In the genomic region with DNA sequence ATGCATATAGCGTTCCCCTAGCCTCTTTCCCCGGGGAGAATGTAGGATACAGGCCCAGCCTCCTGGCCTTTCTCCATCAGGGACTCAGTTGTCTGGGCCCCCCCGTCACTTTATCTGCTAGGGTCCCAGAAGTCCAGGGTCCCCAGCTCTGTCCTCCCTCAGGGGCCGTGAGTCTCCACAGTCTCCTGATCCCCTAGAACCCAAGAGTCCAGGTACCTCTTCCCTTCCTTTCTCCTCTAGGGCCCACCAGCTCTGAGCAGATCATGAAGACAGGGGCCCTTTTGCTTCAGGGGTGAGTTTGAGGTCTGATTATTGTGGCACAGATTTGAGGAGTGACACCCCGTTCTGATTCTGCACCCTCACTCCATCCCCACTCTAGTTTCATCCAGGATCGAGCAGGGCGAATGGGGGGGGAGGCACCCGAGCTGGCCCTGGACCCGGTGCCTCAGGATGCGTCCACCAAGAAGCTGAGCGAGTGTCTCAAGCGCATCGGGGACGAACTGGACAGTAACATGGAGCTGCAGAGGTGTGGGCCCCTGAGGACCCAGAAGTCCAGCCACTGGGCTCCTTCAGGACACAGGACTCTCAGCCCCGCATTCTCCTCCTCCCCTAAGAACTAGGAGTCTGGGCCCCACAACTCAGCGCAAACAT, we compare ENCODE assay signal across 8 cellular contexts. TPM values are rescaled to one million over a fixed set of nuclear protein-coding genes. Genes with fewer than 3 reads are reported as not detected.
DNase-seq lines count a peak whose midpoint lies in the region; ATAC-seq, FAIRE-seq and TF ChIP-seq lines count a peak whose summit lies in the region.

No MANE protein-coding gene starts in this region.

- no peak for FAIRE-seq in A549 (lab: Jason Lieb, UNC)

- H3K36me3 ChIP-seq in muscle layer of colon (ENCODE audit: insufficient read depth, low read length): peaks cover 7% of the 10 kb centered on the region

- H3K27me3 ChIP-seq in HL-60 (ENCODE audit: insufficient read depth, poor library complexity, severe bottlenecking) (no peaks in the 10 kb centered on the region), muscle layer of colon (ENCODE audit: control insufficient read depth in 1 of 2, insufficient read depth in 2 of 2, low read length in 2 of 2) (no peaks in the 10 kb centered on the region)

- H3K4me3 ChIP-seq in A549 (peak overlapping the region; percentile 83), HL-60 (replicated peaks; ENCODE audit: insufficient read depth, low read length) (peak overlapping the region; percentile 96), cardiac fibroblast (replicated peaks in 1 of 2; ENCODE audit: low read depth in 2 of 2, low read length in 2 of 2) (peak overlapping the region; percentile 97), muscle layer of colon (ENCODE audit: low read depth in 1 of 2, low read length in 2 of 2) (peak overlapping the region; percentile 94 to 96)

- H3K27ac ChIP-seq in A549 (peak overlapping the region; percentile 96 to 97), HL-60 (replicated peaks) (peak overlapping the region; percentile 77), muscle layer of colon (ENCODE audit: low read depth, low read length) (peak overlapping the region; percentile 97)

- H3K9me3 ChIP-seq in A549: no peaks in the 10 kb centered on the region
- no peaks in the 10 kb centered on the region for H3K9me3 ChIP-seq in muscle layer of colon (ENCODE audit: low read length)

- H3K4me2 ChIP-seq in A549: peak overlapping the region; percentile 97

- TF ChIP-seq RAD21 in A549 (conservative IDR thresholded peaks at IDR 0.05 in 1 of 2, IDR thresholded peaks at IDR 0.05 in 1 of 2): no peak

- DNase-seq in A549 (ENCODE audit: low read depth in 1 of 2, low spot score in 1 of 2): no peak
- DNase-seq in HL-60 (ENCODE audit: low read depth in 1 of 2, low spot score in 1 of 2): no peak
- DNase-seq in cardiac fibroblast (ENCODE audit: low read depth in 2 of 2): no peak
- no peak for DNase-seq in SHP77 (lab: John Stamatoyannopoulos, UW)
- no peak for DNase-seq in T-helper 9 cell
- no peak for DNase-seq in SKM-1 (lab: John Stamatoyannopoulos, UW; ENCODE audit: unreplicated experiment)

- TF ChIP-seq EP300 in A549 (IDR thresholded peaks at IDR 0.05): no peak

- TF ChIP-seq CTCF in A549 (IDR thresholded peaks at IDR 0.05) (no peak), HL-60 (IDR thresholded peaks at IDR 0.05; ENCODE audit: insufficient read depth, low read length) (no peak), cardiac fibroblast (IDR thresholded peaks at IDR 0.05; ENCODE audit: low read depth, low read length) (no peak)

- TF ChIP-seq POLR2A in A549 (IDR thresholded peaks at IDR 0.05; ENCODE audit: low read length): no peak; the same call in 1 of the 2 replicates

- H3K9ac ChIP-seq in muscle layer of colon (ENCODE audit: low read length): peak overlapping the region; percentile 86

- WGBS in A549 (ENCODE audit: missing lambda C conversion rate): 52% methylated on average over 16 of the region's 16 CpGs

- POLR2A ChIA-PET in A549 (lab: Yijun Ruan, JAX): interaction anchor here (1.4 to 6.5 kb wide), 5 partner anchors 9 to 83 kb away, joined by 6 to 47 read pairs (median 13); partner anchors contain the start of genes NUCB1 and PPP1R15A

- CTCF ChIA-PET in A549 (lab: Yijun Ruan, JAX): interaction anchor here (0.7 to 2.6 kb wide), 8 partner anchors 15 to 167 kb away, joined by 3 to 15 read pairs (median 6); partner anchors contain the start of gene NUCB1

- H3K4me1 ChIP-seq in A549 (peaks cover 16% of the 10 kb centered on the region), muscle layer of colon (ENCODE audit: insufficient read depth, low read length) (peaks cover 12% of the 10 kb centered on the region)

- ATAC-seq in A549 (peak; percentile 3 to 20; a peak in 1 of 6 replicates), HG03139 (IDR thresholded peaks at IDR 0.05; ENCODE audit: unreplicated experiment) (no peak)

TF ChIP-seq in A549, 52 proteins besides CTCF, POLR2A, EP300 and RAD21:
- TF ChIP-seq, protein P1, sequence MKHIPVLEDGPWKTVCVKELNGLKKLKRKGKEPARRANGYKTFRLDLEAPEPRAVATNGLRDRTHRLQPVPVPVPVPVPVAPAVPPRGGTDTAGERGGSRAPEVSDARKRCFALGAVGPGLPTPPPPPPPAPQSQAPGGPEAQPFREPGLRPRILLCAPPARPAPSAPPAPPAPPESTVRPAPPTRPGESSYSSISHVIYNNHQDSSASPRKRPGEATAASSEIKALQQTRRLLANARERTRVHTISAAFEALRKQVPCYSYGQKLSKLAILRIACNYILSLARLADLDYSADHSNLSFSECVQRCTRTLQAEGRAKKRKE (CRISPR knock-in tag; IDR thresholded peaks at IDR 0.05; ENCODE audit: low read depth): no peak

RNA-seq across cellular contexts. Expression of gene BAX, which starts 0.8 kb away (rescaled TPM):
- polyA plus RNA-seq in A549 (2011; rRNA removed) (120 and 134 TPM in 2 replicates), A549 (2017; fragmentation: RNase III; extraction: RNeasy Plus Mini Kit Qiagen cat#74134 plus additional on column Dnase treatment) (265 to 299 TPM (median 284 TPM) in 3 replicates)
- 334 and 386 TPM in 2 replicates for polyA plus RNA-seq in A549 (2012; cell fraction: cytosol; rRNA removed)
- 294 and 323 TPM in 2 replicates for polyA plus RNA-seq in A549 (2012; cell fraction: nucleus; rRNA removed)
- 120 and 135 TPM in 2 replicates for polyA minus RNA-seq in A549 (2011; rRNA and poly(A)+ RNA removed)

RNA-seq across cellular contexts. Expression of gene FTL, which starts 9.7 kb away (rescaled TPM):
- 4,743 and 7,067 TPM in 2 replicates for polyA plus RNA-seq in A549 (2011; rRNA removed)
- 10,619 and 11,714 TPM in 2 replicates for polyA plus RNA-seq in A549 (2012; cell fraction: cytosol; rRNA removed)
- 4,146 and 4,930 TPM in 2 replicates for polyA plus RNA-seq in A549 (2012; cell fraction: nucleus; rRNA removed)
- polyA plus RNA-seq in A549 (2017; fragmentation: RNase III; extraction: RNeasy Plus Mini Kit Qiagen cat#74134 plus additional on column Dnase treatment): 12,141 to 13,930 TPM (median 13,921 TPM) in 3 replicates
- polyA minus RNA-seq in A549 (2011; rRNA and poly(A)+ RNA removed): 3,763 and 4,254 TPM in 2 replicates

RNA-seq across cellular contexts. Expression of gene DHDH, which starts 21.9 kb away (rescaled TPM):
- polyA plus RNA-seq in A549 (2011; rRNA removed): 0.60 and 0.78 TPM in 2 replicates
- 0.90 and 1.1 TPM in 2 replicates for polyA plus RNA-seq in A549 (2012; cell fraction: cytosol; rRNA removed)
- 0.93 and 1.1 TPM in 2 replicates for polyA plus RNA-seq in A549 (2012; cell fraction: nucleus; rRNA removed)
- polyA plus RNA-seq in A549 (2017; fragmentation: RNase III; extraction: RNeasy Plus Mini Kit Qiagen cat#74134 plus additional on column Dnase treatment): 1.1 to 1.2 TPM (median 1.2 TPM) in 3 replicates
- 0.29 TPM in 1 of 2 replicates, not detected in the other for polyA minus RNA-seq in A549 (2011; rRNA and poly(A)+ RNA removed)

RNA-seq across cellular contexts. Expression of gene GYS1, which starts 37.7 kb away (rescaled TPM):
- polyA plus RNA-seq in A549 (2011; rRNA removed): 10.3 and 16.4 TPM in 2 replicates
- polyA plus RNA-seq in A549 (2012; cell fraction: cytosol; rRNA removed): 20.9 and 27.4 TPM in 2 replicates
- polyA plus RNA-seq in A549 (2012; cell fraction: nucleus; rRNA removed): 56.7 and 57.3 TPM in 2 replicates
- polyA plus RNA-seq in A549 (2017; fragmentation: RNase III; extraction: RNeasy Plus Mini Kit Qiagen cat#74134 plus additional on column Dnase treatment): 23.8 to 25.0 TPM (median 24.8 TPM) in 3 replicates
- 29.5 and 30.2 TPM in 2 replicates for polyA minus RNA-seq in A549 (2011; rRNA and poly(A)+ RNA removed)

RNA-seq across cellular contexts. Expression of gene RUVBL2, which starts 38.3 kb away (rescaled TPM):
- polyA plus RNA-seq in A549 (2011; rRNA removed) (146 and 186 TPM in 2 replicates), A549 (2017; fragmentation: RNase III; extraction: RNeasy Plus Mini Kit Qiagen cat#74134 plus additional on column Dnase treatment) (213 to 274 TPM (median 225 TPM) in 3 replicates)
- 517 and 543 TPM in 2 replicates for polyA plus RNA-seq in A549 (2012; cell fraction: cytosol; rRNA removed)
- 718 and 862 TPM in 2 replicates for polyA plus RNA-seq in A549 (2012; cell fraction: nucleus; rRNA removed)
- 231 and 334 TPM in 2 replicates for polyA minus RNA-seq in A549 (2011; rRNA and poly(A)+ RNA removed)
